Comparison of ENCODE assay signal across 11 cellular contexts in genomic region chr4:101953949-101954348, GRCh38.
DNase-seq lines count a peak whose midpoint lies in the region; ATAC-seq, FAIRE-seq and TF ChIP-seq lines count a peak whose summit lies in the region.
"Had no signal": no experiment of that assay in that cellular context is flagged by ENCODE, and none has a peak within 500 bp of the region (broad histone marks: within the 10 kb centered on the region; RNA-seq: fewer than 3 reads in every experiment).

No MANE protein-coding gene starts in this region.

- ATAC-seq in HG03571 (IDR thresholded peaks at IDR 0.05; ENCODE audit: unreplicated experiment) (no peak), HG02981 (IDR thresholded peaks at IDR 0.05; ENCODE audit: unreplicated experiment) (no peak), GM18498 (IDR thresholded peaks at IDR 0.05; ENCODE audit: unreplicated experiment) (no peak)

- no peaks in the 10 kb centered on the region for H3K9me3 ChIP-seq in HUES48 (ENCODE audit: control insufficient read depth, insufficient read depth, low read length)
- no peaks in the 10 kb centered on the region for H3K9me3 ChIP-seq in astrocyte (ENCODE audit: insufficient read depth, low read depth, low read length)

- peaks cover 41% of the 10 kb centered on the region for H3K4me1 ChIP-seq in HUES48 (ENCODE audit: control insufficient read depth, insufficient read depth, low read length)
- H3K4me1 ChIP-seq in astrocyte (ENCODE audit: insufficient read depth, low read length), result peaks cover 12% of the 10 kb centered on the region

- no peaks in the 10 kb centered on the region for H3K27me3 Mint-ChIP-seq in astrocyte (ENCODE audit: low read depth, unreplicated experiment)

- in situ Hi-C loops in ACHN (cut with HindIII; ENCODE audit: low pct_ligation_motif_present, low pct_unique_long_range_greater_than_20kb, low sequenced_read_pairs), result no loop called here

- peak overlapping the region; percentile 63 for H3K27ac ChIP-seq in HUES48 (ENCODE audit: low read depth, low read length)
- H3K27ac ChIP-seq in astrocyte (ENCODE audit: low read depth, low read length), result no peak overlapping the region

- no peaks in the 10 kb centered on the region for H3K79me2 ChIP-seq in astrocyte (ENCODE audit: insufficient read depth, low read length)

- H3K4me3 ChIP-seq in HUES48 (ENCODE audit: low read depth, low read length) (no peak overlapping the region), astrocyte (ENCODE audit: insufficient read depth, low read depth, low read length) (no peak overlapping the region)

- H3K36me3 ChIP-seq in HUES48 (ENCODE audit: control insufficient read depth, insufficient read depth, low read length), result no peaks in the 10 kb centered on the region
- H3K36me3 ChIP-seq in astrocyte (ENCODE audit: insufficient read depth, low read length), result no peaks in the 10 kb centered on the region

- peak overlapping the region; percentile 55 for H3K4me2 ChIP-seq in astrocyte (ENCODE audit: low read length)

- H3K4me1 Mint-ChIP-seq in astrocyte (ENCODE audit: low read depth, unreplicated experiment), result peaks cover 35% of the 10 kb centered on the region
- H3K4me1 Mint-ChIP-seq: activated naive CD8-positive, alpha-beta T cell treated with anti-CD3 and anti-CD28 coated beads for 36 hours had no signal

- no peak for TF ChIP-seq CTCF in astrocyte (IDR thresholded peaks at IDR 0.05; ENCODE audit: insufficient read depth, low read depth, low read length)

- peak; percentile 93 for FAIRE-seq in astrocyte (lab: Jason Lieb, UNC)
- FAIRE-seq: TTC549 had no signal

- H2AFZ ChIP-seq in astrocyte (ENCODE audit: low read depth, low read length), result peak overlapping the region; percentile 18

- no peak overlapping the region for H3K4me3 Mint-ChIP-seq in astrocyte (ENCODE audit: unreplicated experiment)
- H3K4me3 Mint-ChIP-seq: activated naive CD8-positive, alpha-beta T cell treated with anti-CD3 and anti-CD28 coated beads for 36 hours had no signal

- no peaks in the 10 kb centered on the region for H4K20me1 ChIP-seq in astrocyte (ENCODE audit: insufficient read depth, low read length)

- H3K27me3 ChIP-seq in HUES48 (ENCODE audit: control insufficient read depth, insufficient read depth, low read length) (no peaks in the 10 kb centered on the region), astrocyte (ENCODE audit: insufficient read depth, low read length) (no peaks in the 10 kb centered on the region)

- no peaks in the 10 kb centered on the region for H3K36me3 Mint-ChIP-seq in astrocyte (ENCODE audit: low read depth, unreplicated experiment)
- H3K36me3 Mint-ChIP-seq: activated naive CD8-positive, alpha-beta T cell treated with anti-CD3 and anti-CD28 coated beads for 36 hours had no signal

- H3K9ac ChIP-seq in HUES48 (ENCODE audit: low read depth, low read length) (peak overlapping the region; percentile 22; the same call in 1 of the 2 replicates), astrocyte (ENCODE audit: low read length) (no peak overlapping the region)

- peak; percentile 83 for DNase-seq in ACHN
- DNase-seq in astrocyte (ENCODE audit: low read depth), result peak; percentile 73
- DNase-seq in islet precursor cell, result peak; percentile 92
- DNase-seq in activated naive CD4-positive, alpha-beta T cell treated with anti-CD3 and anti-CD28 coated beads, Interleukin-2, amount 50 U/mL, for 16 hours, result no peak
- DNase-seq: activated naive CD8-positive, alpha-beta T cell treated with anti-CD3 and anti-CD28 coated beads for 36 hours; NCI-H1930 had no signal

- peak overlapping the region; percentile 97 for H3K27ac Mint-ChIP-seq in astrocyte (ENCODE audit: unreplicated experiment)
- H3K27ac Mint-ChIP-seq: activated naive CD8-positive, alpha-beta T cell treated with anti-CD3 and anti-CD28 coated beads for 36 hours had no signal

- H3K9me3 Mint-ChIP-seq in astrocyte (ENCODE audit: unreplicated experiment), result no peaks in the 10 kb centered on the region
- H3K9me3 Mint-ChIP-seq: activated naive CD8-positive, alpha-beta T cell treated with anti-CD3 and anti-CD28 coated beads for 36 hours had no signal
